ENCODE assay signal across 13 cellular contexts in the genomic region with DNA sequence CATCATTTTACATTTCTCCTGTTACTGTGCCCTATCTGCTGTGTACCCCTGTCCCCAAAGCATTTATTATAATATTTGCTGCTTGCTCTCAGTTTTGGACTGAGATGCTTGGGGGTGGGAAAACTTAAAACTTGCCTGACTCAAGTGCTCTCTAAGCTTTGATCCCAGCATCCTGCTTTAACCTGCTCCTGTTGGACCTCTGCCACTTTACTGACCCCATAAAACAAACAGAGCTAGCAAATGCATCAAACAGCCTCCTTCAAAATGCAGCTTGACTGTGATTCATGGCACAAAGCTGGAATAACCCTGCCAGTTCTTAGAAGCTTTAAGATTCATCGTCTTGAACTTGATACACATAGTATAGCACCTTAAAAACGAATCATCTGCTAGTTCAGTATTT.
DNase-seq lines count a peak whose midpoint lies in the region; ATAC-seq and TF ChIP-seq lines count a peak whose summit lies in the region.
"Had no signal": no experiment of that assay in that cellular context is flagged by ENCODE, and none has a peak within 500 bp of the region (broad histone marks: within the 10 kb centered on the region; RNA-seq: fewer than 3 reads in every experiment).

No MANE protein-coding gene starts in this region.

- H3K4me1 ChIP-seq in psoas muscle (no peaks in the 10 kb centered on the region), upper lobe of left lung (no peaks in the 10 kb centered on the region)
- H3K4me1 ChIP-seq in effector memory CD4-positive, alpha-beta T cell (ENCODE audit: control insufficient read depth, insufficient read depth, low read length, poor library complexity, severe bottlenecking), result no peaks in the 10 kb centered on the region

- H3K4me3 ChIP-seq in psoas muscle (no peak overlapping the region), upper lobe of left lung (no peak overlapping the region)
- no peak overlapping the region for H3K4me3 ChIP-seq in effector memory CD4-positive, alpha-beta T cell (ENCODE audit: insufficient read depth, low read depth, low read length, poor library complexity, severe bottlenecking)

- H3K27me3 ChIP-seq in psoas muscle (ENCODE audit: insufficient read depth in 3 of 3, low read length in 2 of 3) (no peaks in the 10 kb centered on the region), upper lobe of left lung (no peaks in the 10 kb centered on the region)
- no peaks in the 10 kb centered on the region for H3K27me3 ChIP-seq in effector memory CD4-positive, alpha-beta T cell (replicated peaks; ENCODE audit: control insufficient read depth, insufficient read depth, low read length, poor library complexity, severe bottlenecking)

- H3K4me1 Mint-ChIP-seq in MCF 10A (ENCODE audit: insufficient read depth, unreplicated experiment), result peaks cover 8% of the 10 kb centered on the region
- peaks cover 30% of the 10 kb centered on the region for H3K4me1 Mint-ChIP-seq in type B pancreatic cell (ENCODE audit: unreplicated experiment)

- CTCF ChIA-PET in MCF 10A (lab: Yijun Ruan, JAX), result interaction anchor here (0.6 kb wide), 2 partner anchors 56 to 1904 kb away, joined by 3 read pairs; no protein-coding TSS in a partner anchor

- no peak overlapping the region for H3K27ac Mint-ChIP-seq in MCF 10A (ENCODE audit: low read depth, unreplicated experiment)
- peak overlapping the region; percentile 91 for H3K27ac Mint-ChIP-seq in type B pancreatic cell

- DNase-seq in NCI-H82 (lab: John Stamatoyannopoulos, UW), result peak; percentile 17
- DNase-seq in NCI-H82 treated with DMSO at 0.1 percent for 48 hours (lab: John Stamatoyannopoulos, UW; ENCODE audit: unreplicated experiment), result no peak
- DNase-seq in MCF 10A (ENCODE audit: unreplicated experiment), result no peak
- DNase-seq in left kidney (ENCODE audit: low read depth, low spot score), result peak; percentile 65
- DNase-seq in type B pancreatic cell (ENCODE audit: extremely low spot score, unreplicated experiment), result no peak
- DNase-seq in psoas muscle, result no peak
- no peak for DNase-seq in upper lobe of left lung
- no peak for DNase-seq in effector memory CD4-positive, alpha-beta T cell
- DNase-seq: activated T-cell treated with anti-CD3 and anti-CD28 coated beads, Interleukin-2, amount 50 U/mL, for 1 hour; HCEC 1CT; midbrain; NCI-H1092 treated with DMSO at 0.1 percent for 48 hours; retina had no signal

- TF ChIP-seq POLR2A in upper lobe of left lung (IDR thresholded peaks at IDR 0.05), result no peak

- H3K9me3 Mint-ChIP-seq in MCF 10A (ENCODE audit: unreplicated experiment) (no peaks in the 10 kb centered on the region), type B pancreatic cell (no peaks in the 10 kb centered on the region)

- intact Hi-C loops in MCF 10A (cut with micrococcal nuclease), result no loop called here
- intact Hi-C loops in psoas muscle (cut with DNase I), result no loop called here

- no peaks in the 10 kb centered on the region for H3K9me3 ChIP-seq in psoas muscle
- no peaks in the 10 kb centered on the region for H3K9me3 ChIP-seq in upper lobe of left lung
- no peaks in the 10 kb centered on the region for H3K9me3 ChIP-seq in effector memory CD4-positive, alpha-beta T cell (ENCODE audit: control insufficient read depth, low read length)

- no peak for TF ChIP-seq EP300 in upper lobe of left lung (IDR thresholded peaks at IDR 0.05)

- no peak overlapping the region for H3K27ac ChIP-seq in psoas muscle
- no peak overlapping the region for H3K27ac ChIP-seq in upper lobe of left lung
- H3K27ac ChIP-seq in effector memory CD4-positive, alpha-beta T cell (ENCODE audit: insufficient read depth, low read length, poor library complexity, severe bottlenecking), result no peak overlapping the region

- WGBS in psoas muscle, 3 donors, result 39 to 48% (median 40%) methylated on average over 2 of the region's 2 CpGs
- WGBS in upper lobe of left lung, 2 donors, result 24 to 41% methylated on average over 2 of the region's 2 CpGs

- ATAC-seq in psoas muscle (no peak), upper lobe of left lung (ENCODE audit: low FRiP score in 2 of 2) (no peak)

- H3K36me3 Mint-ChIP-seq in MCF 10A (ENCODE audit: insufficient read depth, unreplicated experiment) (no peaks in the 10 kb centered on the region), type B pancreatic cell (no peaks in the 10 kb centered on the region)

- H3K36me3 ChIP-seq in psoas muscle (ENCODE audit: insufficient read depth in 1 of 2, low read depth in 1 of 2) (no peaks in the 10 kb centered on the region), upper lobe of left lung (no peaks in the 10 kb centered on the region)
- H3K36me3 ChIP-seq in effector memory CD4-positive, alpha-beta T cell (ENCODE audit: control insufficient read depth, insufficient read depth, low read length), result no peaks in the 10 kb centered on the region

- H3K4me3 Mint-ChIP-seq in MCF 10A (ENCODE audit: unreplicated experiment) (peak overlapping the region; percentile 43), type B pancreatic cell (peak overlapping the region; percentile 84)

- no peak for TF ChIP-seq CTCF in MCF 10A (IDR thresholded peaks at IDR 0.05; ENCODE audit: unreplicated experiment)
- no peak for TF ChIP-seq CTCF in type B pancreatic cell (conservative IDR thresholded peaks at IDR 0.05)
- no peak for TF ChIP-seq CTCF in psoas muscle (IDR thresholded peaks at IDR 0.05)
- TF ChIP-seq CTCF in upper lobe of left lung (IDR thresholded peaks at IDR 0.05), result no peak

- BruUV-seq in MCF 10A (replicated peaks; lab: Mats Ljungman, UMichigan), result no TSS peak

- POLR2A ChIA-PET in MCF 10A (lab: Yijun Ruan, JAX), result no interaction called here

- H3K27me3 Mint-ChIP-seq in MCF 10A (ENCODE audit: insufficient read depth, unreplicated experiment), result peaks cover 38% of the 10 kb centered on the region
- H3K27me3 Mint-ChIP-seq in type B pancreatic cell, result no peaks in the 10 kb centered on the region

Comparison
In these comparisons a context has a peak if more than half of its experiments do, and no peak if none do; other contexts are left out.
1. DNase-seq: peak in NCI-H82 (single experiment) and left kidney (single experiment); none in NCI-H82 treated with DMSO at 0.1 percent for 48 hours (single experiment), MCF 10A (single experiment), type B pancreatic cell (single experiment), psoas muscle (0 of 2), upper lobe of left lung (0 of 2) and effector memory CD4-positive, alpha-beta T cell (0 of 3).